ENCODE assay signal across 12 cellular contexts in the genomic region with DNA sequence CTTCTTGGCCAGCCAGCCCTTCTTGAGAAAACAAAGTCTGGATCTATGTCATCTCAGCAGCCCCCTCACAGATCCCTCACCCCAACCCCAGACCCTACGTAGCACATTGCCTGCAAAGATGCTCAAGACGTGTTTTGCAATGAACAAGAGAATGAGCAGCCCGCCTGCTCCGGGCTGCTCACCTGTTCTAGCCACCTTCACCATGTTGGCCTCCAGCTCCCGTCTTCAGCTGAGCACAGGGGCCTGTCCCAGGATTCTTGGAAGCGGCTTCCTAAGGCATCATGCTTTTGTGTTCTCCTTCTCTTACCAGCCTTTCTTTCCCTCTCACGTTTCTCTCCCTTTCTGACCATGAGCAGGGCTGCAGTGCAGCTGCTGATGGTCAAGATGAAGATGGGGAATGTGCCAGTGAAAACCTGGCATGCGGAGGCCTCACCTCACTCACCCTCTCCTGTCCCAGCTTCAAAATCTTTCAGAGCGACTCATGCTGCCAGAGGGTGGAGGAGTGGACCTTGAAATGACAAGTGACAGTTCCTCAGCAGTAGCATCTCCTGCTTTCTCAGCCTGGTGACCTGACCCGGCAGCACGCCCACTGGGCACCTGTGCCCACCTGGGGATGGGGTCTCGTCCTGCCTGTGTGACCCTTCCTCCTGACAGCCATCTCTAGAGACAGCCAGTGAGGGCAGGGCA. TPM values are rescaled to one million over a fixed set of nuclear protein-coding genes. Genes with fewer than 3 reads are reported as not detected.
A peak's percentile ranks its signal among the peaks of the same experiment; 100 is the strongest.
DNase-seq lines count a peak whose midpoint lies in the region; ATAC-seq and TF ChIP-seq lines count a peak whose summit lies in the region.
"Had no signal": no experiment of that assay in that cellular context is flagged by ENCODE, and none has a peak within 500 bp of the region (broad histone marks: within the 10 kb centered on the region; RNA-seq: fewer than 3 reads in every experiment).

No MANE protein-coding gene starts in this region.

- H3F3A ChIP-seq in neural progenitor cell (ENCODE audit: low read depth), result peaks cover 7% of the 10 kb centered on the region

- H3K79me2 ChIP-seq in neural progenitor cell (ENCODE audit: low read depth), result no peaks in the 10 kb centered on the region

- H3K4me1 ChIP-seq in neural progenitor cell, result peaks cover 14% of the 10 kb centered on the region

- peaks cover 0 to 22% (median 0%) of the 10 kb centered on the region in 3 donors for H3K27me3 Mint-ChIP-seq in CD14-positive monocyte (ENCODE audit: low read depth in 3 of 3)
- H3K27me3 Mint-ChIP-seq in neural progenitor cell (ENCODE audit: insufficient read depth, low read depth), result peaks cover 8% of the 10 kb centered on the region
- no peaks in the 10 kb centered on the region for H3K27me3 Mint-ChIP-seq in activated CD8-positive, alpha-beta T cell treated with anti-CD3 and anti-CD28 coated beads, Interleukin-2, amount 10 ng/mL, durations not matched to agents 7 days and 5 days (ENCODE audit: low read depth)

- no peaks in the 10 kb centered on the region for H3K9me3 ChIP-seq in neural progenitor cell (ENCODE audit: low read depth)

- no peak overlapping the region for H3K4me2 ChIP-seq in neural progenitor cell

- CTCF ChIA-PET in activated CD8-positive, alpha-beta T cell treated with anti-CD3 and anti-CD28 coated beads, Interleukin-2, amount 10 ng/mL, durations not matched to agents 7 days and 5 days (lab: Charles Lee), result no interaction called here

- H3K4me1 Mint-ChIP-seq in CD14-positive monocyte, result peaks cover 98% of the 10 kb centered on the region
- H3K4me1 Mint-ChIP-seq in neural progenitor cell, result peaks cover 80% of the 10 kb centered on the region
- peaks cover 59% of the 10 kb centered on the region for H3K4me1 Mint-ChIP-seq in activated CD8-positive, alpha-beta T cell treated with anti-CD3 and anti-CD28 coated beads, Interleukin-2, amount 10 ng/mL, durations not matched to agents 7 days and 5 days (ENCODE audit: low read depth)

- peaks cover 0 to 4% (median 0%) of the 10 kb centered on the region in 7 donors for H3K9me3 Mint-ChIP-seq in CD14-positive monocyte
- H3K9me3 Mint-ChIP-seq in neural progenitor cell, result peaks cover 21% of the 10 kb centered on the region
- no peaks in the 10 kb centered on the region for H3K9me3 Mint-ChIP-seq in activated CD8-positive, alpha-beta T cell treated with anti-CD3 and anti-CD28 coated beads, Interleukin-2, amount 10 ng/mL, durations not matched to agents 7 days and 5 days (ENCODE audit: insufficient read depth)
- H3K9me3 Mint-ChIP-seq: activated naive CD8-positive, alpha-beta T cell treated with anti-CD3 and anti-CD28 coated beads, Interleukin-2, amount 10 ng/mL, durations not matched to agents 7 days and 5 days; CD8-positive, alpha-beta T cell had no signal

- H4K20me1 ChIP-seq in neural progenitor cell (ENCODE audit: low read depth), result peaks cover 9% of the 10 kb centered on the region

- no peaks in the 10 kb centered on the region for H3K36me3 ChIP-seq in neural progenitor cell

- no peak overlapping the region for H3K27ac ChIP-seq in neural progenitor cell
- H3K27ac ChIP-seq: epithelial cell of prostate had no signal

- H3K4me3 Mint-ChIP-seq in CD14-positive monocyte (peak overlapping the region; percentile 50 to 63), neural progenitor cell (peak overlapping the region; percentile 24)
- H3K4me3 Mint-ChIP-seq in activated CD8-positive, alpha-beta T cell treated with anti-CD3 and anti-CD28 coated beads, Interleukin-2, amount 10 ng/mL, durations not matched to agents 7 days and 5 days, result no peak overlapping the region
- H3K4me3 Mint-ChIP-seq: activated naive CD8-positive, alpha-beta T cell treated with anti-CD3 and anti-CD28 coated beads, Interleukin-2, amount 10 ng/mL, durations not matched to agents 7 days and 5 days; CD8-positive, alpha-beta T cell had no signal

- H3K27ac Mint-ChIP-seq in CD14-positive monocyte (peak overlapping the region; percentile 85 to 99 (median 99)), neural progenitor cell (peak overlapping the region; percentile 96)
- H3K27ac Mint-ChIP-seq in activated CD8-positive, alpha-beta T cell treated with anti-CD3 and anti-CD28 coated beads, Interleukin-2, amount 10 ng/mL, durations not matched to agents 7 days and 5 days, result no peak overlapping the region
- H3K27ac Mint-ChIP-seq: activated naive CD8-positive, alpha-beta T cell treated with anti-CD3 and anti-CD28 coated beads, Interleukin-2, amount 10 ng/mL, durations not matched to agents 7 days and 5 days; CD8-positive, alpha-beta T cell had no signal

- H3K9ac ChIP-seq in neural progenitor cell, result no peak overlapping the region

- H3K4me3 ChIP-seq in neural progenitor cell, result no peak overlapping the region

- H2AFZ ChIP-seq in neural progenitor cell (replicated peaks), result no peak overlapping the region

- ATAC-seq in activated CD8-positive, alpha-beta T cell treated with anti-CD3 and anti-CD28 coated beads, Interleukin-2, amount 10 ng/mL, durations not matched to agents 7 days and 5 days, result no peak
- no peak for ATAC-seq in GM18520 (IDR thresholded peaks at IDR 0.05; ENCODE audit: unreplicated experiment)
- ATAC-seq: CD8-positive, alpha-beta T cell had no signal

- POLR2A ChIA-PET in activated CD8-positive, alpha-beta T cell treated with anti-CD3 and anti-CD28 coated beads, Interleukin-2, amount 10 ng/mL, durations not matched to agents 7 days and 5 days (lab: Charles Lee), result no interaction called here

- H3K36me3 Mint-ChIP-seq in CD14-positive monocyte (peaks cover 20 to 38% of the 10 kb centered on the region in 2 donors), neural progenitor cell (peaks cover 40% of the 10 kb centered on the region)
- H3K36me3 Mint-ChIP-seq in activated CD8-positive, alpha-beta T cell treated with anti-CD3 and anti-CD28 coated beads, Interleukin-2, amount 10 ng/mL, durations not matched to agents 7 days and 5 days (ENCODE audit: low read depth), result no peaks in the 10 kb centered on the region
- H3K36me3 Mint-ChIP-seq: activated naive CD8-positive, alpha-beta T cell treated with anti-CD3 and anti-CD28 coated beads, Interleukin-2, amount 10 ng/mL, durations not matched to agents 7 days and 5 days; CD8-positive, alpha-beta T cell had no signal

- intact Hi-C loops in CD14-positive monocyte (cut with micrococcal nuclease), result no loop called here

- H3K27me3 ChIP-seq in neural progenitor cell, result peaks cover 7% of the 10 kb centered on the region

- TF ChIP-seq CTCF in CD14-positive monocyte (IDR thresholded peaks at IDR 0.05), result no peak
- no peak for TF ChIP-seq CTCF in neural progenitor cell (IDR thresholded peaks at IDR 0.05)

- no peak for DNase-seq in CD14-positive monocyte (ENCODE audit: low spot score)
- peak; percentile 93 for DNase-seq in M059J (ENCODE audit: low read depth)
- DNase-seq in ecto neural progenitor cell (ENCODE audit: low spot score), result peak; percentile 29
- DNase-seq in neural progenitor cell (ENCODE audit: low spot score), result no peak
- DNase-seq in activated CD8-positive, alpha-beta T cell treated with anti-CD3 and anti-CD28 coated beads, Interleukin-2, amount 10 ng/mL, durations not matched to agents 7 days and 5 days, result no peak
- no peak for DNase-seq in NCI-H82 treated with DMSO at 0.1 percent for 48 hours (lab: John Stamatoyannopoulos, UW; ENCODE audit: unreplicated experiment)
- no peak for DNase-seq in NCI-H187 treated with DMSO at 0.1 percent for 48 hours (lab: John Stamatoyannopoulos, UW)
- DNase-seq: activated naive CD8-positive, alpha-beta T cell treated with anti-CD3 and anti-CD28 coated beads, Interleukin-2, amount 10 ng/mL, durations not matched to agents 7 days and 5 days; CD8-positive, alpha-beta T cell; OCI-M1 had no signal

RNA-seq across cellular contexts. Expression of a gene that starts 46.1 kb away (rescaled TPM):
- 1 to 10 TPM; 5.7 to 8.7 TPM for polyA plus RNA-seq in CD14-positive monocyte
- total RNA-seq in M059J (2014; rRNA removed; shearing (Covaris generic)), result 4.8 and 13.4 TPM in 2 replicates
- 6.2 and 11.0 TPM in 2 replicates for total RNA-seq in neural progenitor cell (ENCODE audit: low replicate concordance)
- 10 to 100 TPM; 12.3 to 13.8 TPM for total RNA-seq in activated CD8-positive, alpha-beta T cell treated with anti-CD3 and anti-CD28 coated beads, Interleukin-2, amount 10 ng/mL, durations not matched to agents 7 days and 5 days

Comparison
In these comparisons a context has a peak if more than half of its experiments do, and no peak if none do; other contexts are left out.
1. DNase-seq: peak in M059J (single experiment) and ecto neural progenitor cell (single experiment); none in CD14-positive monocyte (single experiment), neural progenitor cell (single experiment), activated CD8-positive, alpha-beta T cell treated with anti-CD3 and anti-CD28 coated beads, Interleukin-2, amount 10 ng/mL, durations not matched to agents 7 days and 5 days (single experiment), NCI-H82 treated with DMSO at 0.1 percent for 48 hours (single experiment) and NCI-H187 treated with DMSO at 0.1 percent for 48 hours (single experiment).